Comparison of ENCODE assay signal across 22 cellular contexts in genomic region chr15:99165020-99165790, GRCh38.
DNase-seq lines count a peak whose midpoint lies in the region; ATAC-seq and TF ChIP-seq lines count a peak whose summit lies in the region.
"Had no signal": no experiment of that assay in that cellular context is flagged by ENCODE, and none has a peak within 500 bp of the region (broad histone marks: within the 10 kb centered on the region; RNA-seq: fewer than 3 reads in every experiment).

No MANE protein-coding gene starts in this region.

- H3K27me3 Mint-ChIP-seq in stimulated activated naive CD8-positive, alpha-beta T cell treated with anti-CD3 and anti-CD28 coated beads, Interleukin-15, Interleukin-2, amounts not matched to agents 100 ng/mL and 50 ng/mL, for 24 hours = no peaks in the 10 kb centered on the region

- TF ChIP-seq CTCF in gastrocnemius medialis (IDR thresholded peaks at IDR 0.05 in 4 of 5, conservative IDR thresholded peaks at IDR 0.05 in 1 of 5) = no peak

- H3K4me1 Mint-ChIP-seq in stimulated activated naive CD8-positive, alpha-beta T cell treated with anti-CD3 and anti-CD28 coated beads, Interleukin-15, Interleukin-2, amounts not matched to agents 100 ng/mL and 50 ng/mL, for 24 hours (ENCODE audit: low read depth) = peaks cover 14% of the 10 kb centered on the region

- H3K36me3 ChIP-seq in muscle layer of colon (ENCODE audit: insufficient read depth, low read length) = no peaks in the 10 kb centered on the region
- no peaks in the 10 kb centered on the region for H3K36me3 ChIP-seq in gastrocnemius medialis
- peaks cover 3% of the 10 kb centered on the region for H3K36me3 ChIP-seq in MG63

- H3K4me3 ChIP-seq in muscle layer of colon (ENCODE audit: low read depth in 1 of 2, low read length in 2 of 2) (no peak overlapping the region), gastrocnemius medialis (no peak overlapping the region), MG63 (no peak overlapping the region)

- H3K9me3 ChIP-seq in muscle layer of colon (ENCODE audit: low read length) (no peaks in the 10 kb centered on the region), gastrocnemius medialis (no peaks in the 10 kb centered on the region), MG63 (no peaks in the 10 kb centered on the region)
- H3K9me3 ChIP-seq: SK-N-SH had no signal

- H3K36me3 Mint-ChIP-seq in stimulated activated naive CD8-positive, alpha-beta T cell treated with anti-CD3 and anti-CD28 coated beads, Interleukin-15, Interleukin-2, amounts not matched to agents 100 ng/mL and 50 ng/mL, for 24 hours (ENCODE audit: low read depth) = no peaks in the 10 kb centered on the region

- H3K4me3 Mint-ChIP-seq in stimulated activated naive CD8-positive, alpha-beta T cell treated with anti-CD3 and anti-CD28 coated beads, Interleukin-15, Interleukin-2, amounts not matched to agents 100 ng/mL and 50 ng/mL, for 24 hours = no peak overlapping the region

- H3K27me3 ChIP-seq in muscle layer of colon (ENCODE audit: control insufficient read depth in 1 of 2, insufficient read depth in 2 of 2, low read length in 2 of 2) (no peaks in the 10 kb centered on the region), gastrocnemius medialis (no peaks in the 10 kb centered on the region), MG63 (no peaks in the 10 kb centered on the region)

- intact Hi-C loops in gastrocnemius medialis (cut with DNase I; ENCODE audit: low total_unique reads) = no loop called here

- H3K27ac Mint-ChIP-seq in stimulated activated naive CD8-positive, alpha-beta T cell treated with anti-CD3 and anti-CD28 coated beads, Interleukin-15, Interleukin-2, amounts not matched to agents 100 ng/mL and 50 ng/mL, for 24 hours = peak overlapping the region; percentile 22

- TF ChIP-seq POLR2A in gastrocnemius medialis (IDR thresholded peaks at IDR 0.05) = no peak

- in situ Hi-C loops in gastrocnemius medialis (cut with MboI; ENCODE audit: low sequenced_read_pairs in 4 of 4) = no loop called here

- H3K27ac ChIP-seq in muscle layer of colon (ENCODE audit: low read depth, low read length) (peak overlapping the region; percentile 96), gastrocnemius medialis (peak overlapping the region in 3 of 4 donors; percentile 17 to 91 (median 86))

- H3K9ac ChIP-seq in muscle layer of colon (ENCODE audit: low read length) = no peak overlapping the region
- H3K9ac ChIP-seq: SK-N-SH had no signal

- H3K4me1 ChIP-seq in muscle layer of colon (ENCODE audit: insufficient read depth, low read length) (peaks cover 49% of the 10 kb centered on the region), gastrocnemius medialis (peaks cover 37 to 41% of the 10 kb centered on the region in 2 donors)

- ATAC-seq in stimulated activated naive CD8-positive, alpha-beta T cell treated with anti-CD3 and anti-CD28 coated beads, Interleukin-15, Interleukin-2, amounts not matched to agents 100 U/mL and 50 U/mL, for 24 hours = no peak
- ATAC-seq in gastrocnemius medialis (no peak), HG03196 (IDR thresholded peaks at IDR 0.05; ENCODE audit: unreplicated experiment) (no peak)
- ATAC-seq: PC-3 had no signal

- no peak for DNase-seq in stimulated activated naive CD8-positive, alpha-beta T cell treated with anti-CD3 and anti-CD28 coated beads, Interleukin-15, Interleukin-2, amounts not matched to agents 100 U/mL and 50 U/mL, for 24 hours
- DNase-seq in gastrocnemius medialis = no peak
- DNase-seq in HuH-7.5 (ENCODE audit: low spot score) = no peak
- no peak for DNase-seq in NCI-H2029 (lab: John Stamatoyannopoulos, UW)
- DNase-seq in MG63 = no peak
- DNase-seq: 8988T; Calu3; DMS153; DND-41; HCEC 1CT; KG1; NCI-H1105; NCI-H1436 treated with DMSO at 0.1 percent for 48 hours; NCI-H1930; NCI-H526; NCI-H82; NK-92 treated with Interleukin-12 subunit alpha and Interleukin-12 subunit beta, amount 100 ng/mL, for 24 hours; PC-3; SK-N-SH had no signal

- H3K9me3 Mint-ChIP-seq in stimulated activated naive CD8-positive, alpha-beta T cell treated with anti-CD3 and anti-CD28 coated beads, Interleukin-15, Interleukin-2, amounts not matched to agents 100 ng/mL and 50 ng/mL, for 24 hours = no peaks in the 10 kb centered on the region
